In genomic region chr5:114447084-114447773, GRCh38 we compare ENCODE assay signal across 9 cellular contexts.
DNase-seq lines count a peak whose midpoint lies in the region; ATAC-seq, FAIRE-seq and TF ChIP-seq lines count a peak whose summit lies in the region.
"Had no signal": no experiment of that assay in that cellular context is flagged by ENCODE, and none has a peak within 500 bp of the region (broad histone marks: within the 10 kb centered on the region; RNA-seq: fewer than 3 reads in every experiment).

No MANE protein-coding gene starts in this region.

- POLR2A ChIA-PET in GM12878 (lab: Charles Lee): interaction anchor here (0.6 to 3.1 kb wide), 9 partner anchors 8 to 1520 kb away, joined by 3 to 16 read pairs (median 5); partner anchors contain the start of gene KCNN2

- H3K27me3 Mint-ChIP-seq in progenitor cell of endocrine pancreas: no peaks in the 10 kb centered on the region

- no peaks in the 10 kb centered on the region for H3K79me2 ChIP-seq in GM12878 (ENCODE audit: control insufficient read depth, insufficient read depth, low read length)

- H3K27ac Mint-ChIP-seq in progenitor cell of endocrine pancreas: no peak overlapping the region
- H3K27ac Mint-ChIP-seq: brain had no signal

- H4K20me1 ChIP-seq in GM12878 (ENCODE audit: control insufficient read depth, insufficient read depth): no peaks in the 10 kb centered on the region

- no peak overlapping the region for H3K4me2 ChIP-seq in GM12878 (ENCODE audit: control insufficient read depth, insufficient read depth)

- H3K36me3 ChIP-seq in GM12878 (ENCODE audit: control insufficient read depth in 2 of 2, insufficient read depth in 2 of 2, low read length in 1 of 2): no peaks in the 10 kb centered on the region

- H3K4me1 Mint-ChIP-seq in progenitor cell of endocrine pancreas (ENCODE audit: low read depth): peaks cover 4% of the 10 kb centered on the region

- in situ Hi-C loops in GM12878 (cut with MboI): loop anchor here (5.0 to 25.0 kb wide), 4 partner anchors 85 to 1140 kb away; partner anchors contain the start of gene KCNN2

- no peak for TF ChIP-seq EP300 in GM12878 (IDR thresholded peaks at IDR 0.05; ENCODE audit: borderline replicate concordance in 1 of 2, control insufficient read depth in 1 of 2, low read depth in 2 of 2, low read length in 2 of 2)

- 0% methylated on average over 1 of the region's 1 CpG for WGBS in GM12878 (ENCODE audit: insufficient coverage, insufficient replicate concordance, low lambda C conversion rate, missing lambda C conversion rate)

- no peak overlapping the region for H2AFZ ChIP-seq in GM12878 (ENCODE audit: control insufficient read depth, low read depth, low read length)

- H3K27ac ChIP-seq in GM12878 (ENCODE audit: control insufficient read depth, insufficient read depth): no peak overlapping the region

- no TSS peak for BruUV-seq in GM12878 (replicated peaks; lab: Mats Ljungman, UMichigan)

- TF ChIP-seq RAD21 in GM12878 (IDR thresholded peaks at IDR 0.05; ENCODE audit: insufficient read depth, low read depth, low read length): peak; percentile 51

- peak; percentile 30 for DNase-seq in NCI-H146 (lab: John Stamatoyannopoulos, UW)
- DNase-seq in NCI-H146 treated with DMSO at 0.1 percent for 48 hours (lab: John Stamatoyannopoulos, UW; ENCODE audit: unreplicated experiment): no peak
- no peak for DNase-seq in GM12878 (ENCODE audit: low read depth, low spot score)
- DNase-seq in progenitor cell of endocrine pancreas (ENCODE audit: low spot score, unreplicated experiment): no peak
- DNase-seq in kidney glomerular epithelial cell (lab: John Stamatoyannopoulos, UW): no peak
- no peak for DNase-seq in A172 (ENCODE audit: low spot score)
- DNase-seq in NCI-H774 (lab: John Stamatoyannopoulos, UW): no peak

- peak; percentile 28 to 47 (median 33); a peak in 4 of 6 replicates for TF ChIP-seq CTCF in GM12878 (IDR thresholded peaks at IDR 0.05 in 2 of 3, conservative IDR thresholded peaks at IDR 0.05 in 1 of 3; ENCODE audit: control insufficient read depth in 2 of 3, extremely low read depth in 1 of 3, insufficient read depth in 1 of 3, low read depth in 3 of 3, low read length in 3 of 3)
- peak; percentile 49 for TF ChIP-seq CTCF in progenitor cell of endocrine pancreas (IDR thresholded peaks at IDR 0.05; ENCODE audit: unreplicated experiment)

- RAD21 ChIA-PET in GM12878 (lab: Charles Lee; ENCODE audit: unreplicated experiment): interaction anchor here (0.8 to 9.7 kb wide), 16 partner anchors 9 to 767 kb away, joined by 3 to 318 read pairs (median 5); partner anchors contain the start of gene KCNN2

- CTCF ChIA-PET in GM12878 (lab: Yijun Ruan, JAX): interaction anchor here (0.6 to 10.8 kb wide), 26 partner anchors 10 to 835 kb away, joined by 3 to 347 read pairs (median 6); partner anchors contain the start of gene KCNN2

- no peaks in the 10 kb centered on the region for H3K36me3 Mint-ChIP-seq in progenitor cell of endocrine pancreas (ENCODE audit: insufficient read depth)
- H3K36me3 Mint-ChIP-seq: brain had no signal

- SMC1A ChIA-PET in GM12878 (lab: Charles Lee; ENCODE audit: uncharacterized antibody, unreplicated experiment): interaction anchor here (0.6 to 9.1 kb wide), 26 partner anchors 9 to 1193 kb away, joined by 3 to 297 read pairs (median 4); partner anchors contain the start of gene KCNN2

- no peaks in the 10 kb centered on the region for H3K9me3 Mint-ChIP-seq in progenitor cell of endocrine pancreas (ENCODE audit: low read depth)
- H3K9me3 Mint-ChIP-seq: brain had no signal

- H3K27me3 ChIP-seq in GM12878 (replicated peaks in 1 of 2; ENCODE audit: control insufficient read depth in 2 of 2, insufficient read depth in 2 of 2, low read length in 1 of 2): no peaks in the 10 kb centered on the region

- no peak overlapping the region for H3K9ac ChIP-seq in GM12878 (ENCODE audit: control insufficient read depth, insufficient read depth, low read length)

- intact Hi-C loops in GM12878 (cut with micrococcal nuclease; ENCODE audit: unreplicated experiment): no loop called here

- TF ChIP-seq POLR2A in GM12878 (IDR thresholded peaks at IDR 0.05; ENCODE audit: low read depth, low read length): no peak

- H3K4me3 ChIP-seq in GM12878: no peak overlapping the region

- ATAC-seq in HG03442 (IDR thresholded peaks at IDR 0.05; ENCODE audit: unreplicated experiment): peak; percentile 51
- peak; percentile 74 for ATAC-seq in GM12878

- H3K4me3 Mint-ChIP-seq in progenitor cell of endocrine pancreas (ENCODE audit: low read depth): no peak overlapping the region
- H3K4me3 Mint-ChIP-seq: brain had no signal

- no peaks in the 10 kb centered on the region for H3K4me1 ChIP-seq in GM12878 (ENCODE audit: control insufficient read depth, insufficient read depth, low read length)

- FAIRE-seq in GM12878 (lab: Jason Lieb, UNC): no peak

- no peaks in the 10 kb centered on the region for H3K9me3 ChIP-seq in GM12878 (replicated peaks; ENCODE audit: control insufficient read depth, insufficient read depth, low read length)

TF ChIP-seq in GM12878, 131 proteins besides CTCF, POLR2A, EP300 and RAD21:
- TF ChIP-seq PML (IDR thresholded peaks at IDR 0.05; ENCODE audit: low read length): no peak
- no peak for TF ChIP-seq ZBTB11 (CRISPR knock-in tag; IDR thresholded peaks at IDR 0.05)
- no peak for TF ChIP-seq MXI1 (IDR thresholded peaks at IDR 0.05; ENCODE audit: low read depth, low read length)
- no peak for TF ChIP-seq MEF2B (IDR thresholded peaks at IDR 0.05; ENCODE audit: partially characterized antibody, poor library complexity, severe bottlenecking)
- TF ChIP-seq YBX1 (IDR thresholded peaks at IDR 0.05): no peak
- no peak for TF ChIP-seq SREBF2 (IDR thresholded peaks at IDR 0.05; ENCODE audit: low read length)
- TF ChIP-seq ZBTB40 (IDR thresholded peaks at IDR 0.05; ENCODE audit: borderline replicate concordance): no peak
- TF ChIP-seq IRF5 (IDR thresholded peaks at IDR 0.05; ENCODE audit: borderline replicate concordance): no peak
- no peak for TF ChIP-seq MYC (IDR thresholded peaks at IDR 0.05; ENCODE audit: insufficient read depth, insufficient read length, insufficient replicate concordance, low read length, severe bottlenecking)
TF ChIP-seq in GM12878: peak in this region for 0.
